15 cellular contexts compared by ENCODE assay signal in genomic region chr11:96781082-96781481, GRCh38.
"Had no signal": no experiment of that assay in that cellular context is flagged by ENCODE, and none has a peak within 500 bp of the region (broad histone marks: within the 10 kb centered on the region; RNA-seq: fewer than 3 reads in every experiment).

No MANE protein-coding gene starts in this region.

- H3K4me1 ChIP-seq: body of pancreas, gastrocnemius medialis, left lung, right atrium auricular region, tibial nerve had no signal

- H3K9me3 ChIP-seq: body of pancreas, gastrocnemius medialis, left lung, right atrium auricular region, tibial nerve had no signal

- ATAC-seq: body of pancreas, gastrocnemius medialis, left lung had no signal

- H3K36me3 ChIP-seq: gastrocnemius medialis, left lung, right atrium auricular region, tibial nerve had no signal

- H3K4me3 ChIP-seq: body of pancreas, coronary artery, gastrocnemius medialis, left lung, right atrium auricular region, tibial nerve had no signal

- H3K27me3 ChIP-seq: body of pancreas, gastrocnemius medialis, left lung, right atrium auricular region, tibial nerve had no signal

- DNase-seq: activated CD4-positive, alpha-beta T cell treated with anti-CD3 and anti-CD28 coated beads, Interleukin-2, amount 50 U/mL, for 48 hours; amygdala; body of pancreas; central memory CD4-positive, alpha-beta T cell; effector CD8-positive, alpha-beta T cell; gastrocnemius medialis; head of caudate nucleus; left lung; nephron progenitor cell; occipital lobe; stimulated activated CD4-positive, alpha-beta T cell treated with anti-CD3 and anti-CD28 coated beads, Interleukin-15, amount 100 ng/mL, for 24 hours; stimulated activated CD4-positive, alpha-beta T cell treated with anti-CD3 and anti-CD28 coated beads, Interleukin-2, amount 100 ng/mL, for 48 hours had no signal

- H3K27ac ChIP-seq: body of pancreas, coronary artery, gastrocnemius medialis, left lung, right atrium auricular region, tibial nerve had no signal
